In the genomic region with DNA sequence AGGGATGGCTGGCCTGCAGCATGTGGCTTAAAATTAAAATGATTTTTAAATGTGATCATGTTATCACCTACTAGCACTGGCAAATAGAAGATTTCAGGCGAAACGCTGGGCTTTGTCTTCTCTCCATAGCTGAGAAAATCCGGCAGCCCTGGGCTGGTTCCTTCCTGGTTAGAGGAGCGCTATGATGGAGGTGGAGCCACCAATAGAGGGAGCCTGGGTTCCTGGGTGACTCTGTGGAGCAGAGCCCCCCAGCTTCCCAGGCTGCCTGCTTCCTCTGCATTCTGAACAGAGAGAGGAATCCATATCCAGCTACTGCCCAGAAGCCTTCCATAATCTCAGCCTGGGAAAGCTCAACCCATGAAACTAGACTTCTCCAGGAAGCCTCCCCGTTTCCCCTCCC, we compare ENCODE assay signal across 14 cellular contexts. TPM values are rescaled to one million over a fixed set of nuclear protein-coding genes. Genes with fewer than 3 reads are reported as not detected.
DNase-seq lines count a peak whose midpoint lies in the region; ATAC-seq and TF ChIP-seq lines count a peak whose summit lies in the region.
"Had no signal": no experiment of that assay in that cellular context is flagged by ENCODE, and none has a peak within 500 bp of the region (broad histone marks: within the 10 kb centered on the region; RNA-seq: fewer than 3 reads in every experiment).

No MANE protein-coding gene starts in this region.

- no peak overlapping the region for H3K4me3 Mint-ChIP-seq in endothelial cell (ENCODE audit: unreplicated experiment)
- H3K4me3 Mint-ChIP-seq: activated naive CD8-positive, alpha-beta T cell treated with anti-CD3 and anti-CD28 coated beads, Interleukin-2, amount 50 U/mL, for 24 hours; CD8-positive, alpha-beta memory T cell; T-helper 17 cell had no signal

- CTCF ChIA-PET in Panc1 (lab: Charles Lee): interaction anchor here (1.1 kb wide), 1 partner anchor 14 kb away, joined by 4 read pairs; no protein-coding TSS in a partner anchor

- BruUV-seq in Panc1 (replicated peaks; lab: Mats Ljungman, UMichigan): no TSS peak

- peaks cover 11% of the 10 kb centered on the region for H3K27me3 Mint-ChIP-seq in endothelial cell (ENCODE audit: unreplicated experiment)
- H3K27me3 Mint-ChIP-seq: activated naive CD8-positive, alpha-beta T cell treated with anti-CD3 and anti-CD28 coated beads, Interleukin-2, amount 50 U/mL, for 24 hours had no signal

- POLR2A ChIA-PET in Panc1 (lab: Charles Lee): no interaction called here

- peaks cover 5% of the 10 kb centered on the region for H3K36me3 Mint-ChIP-seq in endothelial cell (ENCODE audit: low read depth, unreplicated experiment)
- H3K36me3 Mint-ChIP-seq: CD8-positive, alpha-beta memory T cell had no signal

- H3K27me3 ChIP-seq in H7 (ENCODE audit: control insufficient read depth, insufficient read depth, low read length) (no peaks in the 10 kb centered on the region), Panc1 (ENCODE audit: control insufficient read depth, insufficient read depth, low read length) (no peaks in the 10 kb centered on the region), left lung (peaks cover 0 to 12% of the 10 kb centered on the region in 2 donors)

- intact Hi-C loops in Panc1 (cut with micrococcal nuclease; ENCODE audit: unreplicated experiment) (no loop called here), left lung (cut with DNase I) (no loop called here)

- peak overlapping the region; percentile 83 for H3K27ac ChIP-seq in C4-2B
- peak overlapping the region; percentile 77 for H3K27ac ChIP-seq in Panc1 (ENCODE audit: low read length)
- H3K27ac ChIP-seq in left lung: no peak overlapping the region

- peaks cover 29% of the 10 kb centered on the region for H3K4me1 ChIP-seq in Panc1 (ENCODE audit: control insufficient read depth, insufficient read depth, low read length)
- H3K4me1 ChIP-seq in left lung: no peaks in the 10 kb centered on the region

- no peaks in the 10 kb centered on the region for H3K9me3 Mint-ChIP-seq in endothelial cell (ENCODE audit: unreplicated experiment)
- H3K9me3 Mint-ChIP-seq: activated naive CD8-positive, alpha-beta T cell treated with anti-CD3 and anti-CD28 coated beads, Interleukin-2, amount 50 U/mL, for 24 hours; CD8-positive, alpha-beta memory T cell had no signal

- H3K36me3 ChIP-seq in H7 (replicated peaks; ENCODE audit: control insufficient read depth, insufficient read depth, low read length): no peaks in the 10 kb centered on the region
- no peaks in the 10 kb centered on the region for H3K36me3 ChIP-seq in Panc1 (ENCODE audit: control insufficient read depth, insufficient read depth, low read length)
- H3K36me3 ChIP-seq in left lung: no peaks in the 10 kb centered on the region

- TF ChIP-seq CTCF in C4-2B (conservative IDR thresholded peaks at IDR 0.05) (no peak; the same call in 1 of the 2 replicates), Panc1 (IDR thresholded peaks at IDR 0.05) (no peak; the same call in 1 of the 2 replicates), left lung (IDR thresholded peaks at IDR 0.05) (no peak), endothelial cell (IDR thresholded peaks at IDR 0.05; ENCODE audit: unreplicated experiment) (no peak)

- H3K27ac Mint-ChIP-seq in endothelial cell (ENCODE audit: unreplicated experiment): no peak overlapping the region
- H3K27ac Mint-ChIP-seq: activated naive CD8-positive, alpha-beta T cell treated with anti-CD3 and anti-CD28 coated beads, Interleukin-2, amount 50 U/mL, for 24 hours; CD8-positive, alpha-beta memory T cell; T-helper 17 cell had no signal

- peaks cover 7% of the 10 kb centered on the region for H3K4me1 Mint-ChIP-seq in endothelial cell (ENCODE audit: unreplicated experiment)

- in situ Hi-C loops in Panc1 (cut with HindIII; ENCODE audit: low pct_unique_long_range_greater_than_20kb, low sequenced_read_pairs): no loop called here

- ATAC-seq in Panc1 (no peak), left lung (no peak), HG03571 (IDR thresholded peaks at IDR 0.05; ENCODE audit: unreplicated experiment) (no peak)
- ATAC-seq: activated naive CD8-positive, alpha-beta T cell treated with anti-CD3 and anti-CD28 coated beads, Interleukin-2, amount 50 U/mL, for 24 hours; T-helper 17 cell had no signal

- peak; percentile 77 for DNase-seq in H7
- no peak for DNase-seq in Panc1 (ENCODE audit: low read depth, low spot score)
- peak; percentile 11 to 29 for DNase-seq in left lung
- no peak for DNase-seq in NCI-H345 treated with DMSO at 0.1 percent for 48 hours (lab: John Stamatoyannopoulos, UW; ENCODE audit: unreplicated experiment)
- DNase-seq in KG1 (lab: John Stamatoyannopoulos, UW): no peak
- DNase-seq in endothelial cell (ENCODE audit: low spot score): no peak
- DNase-seq: activated CD8-positive, alpha-beta memory T cell treated with anti-CD3 and anti-CD28 coated beads for 24 hours; activated naive CD8-positive, alpha-beta T cell treated with anti-CD3 and anti-CD28 coated beads, Interleukin-2, amount 50 U/mL, for 24 hours; NCI-H1436; stimulated activated CD4-positive, alpha-beta T cell treated with anti-CD3 and anti-CD28 coated beads, Interleukin-2, amount 100 ng/mL, for 48 hours had no signal

- H3K4me3 ChIP-seq in H7 (ENCODE audit: insufficient read depth, low read depth, low read length): no peak overlapping the region
- H3K4me3 ChIP-seq in Panc1 (ENCODE audit: low read depth in 2 of 2, low read length in 2 of 2): no peak overlapping the region
- no peak overlapping the region for H3K4me3 ChIP-seq in left lung

- H3K9me3 ChIP-seq in Panc1 (ENCODE audit: control insufficient read depth, insufficient read depth, low read depth, low read length): no peaks in the 10 kb centered on the region
- H3K9me3 ChIP-seq in left lung: no peaks in the 10 kb centered on the region

RNA-seq across cellular contexts. Expression of gene IQSEC1, which starts 32.6 kb away (rescaled TPM):
- 13.5 and 22.5 TPM in 2 replicates for total RNA-seq in H7 (2014; rRNA removed; shearing (Covaris generic))
- total RNA-seq in Panc1 (2021; ENCODE audit: unreplicated experiment) (28.4 TPM), left lung (10 to 100 TPM; 38.7 to 57.0 TPM), endothelial cell (ENCODE audit: unreplicated experiment) (75.3 TPM)
- 37.5 TPM for polyA plus RNA-seq in Panc1 (2012; ENCODE audit: insufficient read length)

Comparison
In these comparisons a context has a peak if more than half of its experiments do, and no peak if none do; other contexts are left out.
1. H3K27ac ChIP-seq: peak in C4-2B (single experiment) and Panc1 (single experiment); none in left lung (0 of 2).
2. DNase-seq: peak in H7 (single experiment) and left lung (2 of 2); none in Panc1 (single experiment), NCI-H345 treated with DMSO at 0.1 percent for 48 hours (single experiment), KG1 (single experiment) and endothelial cell (single experiment).